Comparison of ENCODE assay signal across 9 cellular contexts in the genomic region with DNA sequence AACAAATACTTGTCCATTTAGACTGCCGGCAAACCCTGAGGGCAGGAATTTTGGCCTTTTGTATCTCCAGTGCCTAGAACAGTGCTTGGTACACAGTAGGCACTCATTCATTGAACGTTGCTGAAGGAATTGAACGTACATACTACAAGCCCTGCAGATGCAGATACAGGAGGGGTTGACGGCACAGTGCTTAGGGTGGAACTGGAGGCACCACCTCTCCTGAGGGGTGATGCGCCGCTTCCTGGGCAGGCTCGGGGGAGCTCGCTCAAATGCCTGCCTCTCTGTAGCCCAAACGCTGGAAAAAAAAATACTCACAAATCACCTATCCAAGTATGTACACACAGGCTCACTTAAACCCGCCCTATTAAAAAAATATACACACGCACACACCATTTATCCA. TPM values are rescaled to one million over a fixed set of nuclear protein-coding genes. Genes with fewer than 3 reads are reported as not detected.
DNase-seq lines count a peak whose midpoint lies in the region; ATAC-seq, FAIRE-seq and TF ChIP-seq lines count a peak whose summit lies in the region.
"Had no signal": no experiment of that assay in that cellular context is flagged by ENCODE, and none has a peak within 500 bp of the region (broad histone marks: within the 10 kb centered on the region; RNA-seq: fewer than 3 reads in every experiment).

No MANE protein-coding gene starts in this region.

- H3K79me2 ChIP-seq in SK-N-SH (ENCODE audit: insufficient read depth) = peaks cover 41% of the 10 kb centered on the region

- CTCF ChIA-PET in SK-N-SH (lab: Yijun Ruan, JAX) = interaction anchor here (1.1 to 1.5 kb wide), 2 partner anchors 17 to 241 kb away, joined by 3 read pairs; no protein-coding TSS in a partner anchor

- no peak for TF ChIP-seq CTCF in SK-N-SH (IDR thresholded peaks at IDR 0.05)
- no peak for TF ChIP-seq CTCF in tibial nerve (IDR thresholded peaks at IDR 0.05)

- H3K27ac ChIP-seq in SK-N-SH (ENCODE audit: low read depth in 2 of 2, low read length in 1 of 2) (peak overlapping the region; percentile 64 to 88; a peak in 2 of 4 replicates), tibial nerve (peak overlapping the region in 1 of 4 donors; percentile 93)

- no peak for FAIRE-seq in H54 (lab: Jason Lieb, UNC)
- FAIRE-seq: TTC549 had no signal

- no peaks in the 10 kb centered on the region for H3K27me3 ChIP-seq in SK-N-SH (ENCODE audit: insufficient read depth)
- H3K27me3 ChIP-seq in tibial nerve = no peaks in the 10 kb centered on the region

- no peaks in the 10 kb centered on the region for H4K20me1 ChIP-seq in SK-N-SH (ENCODE audit: insufficient read depth)

- H3K36me3 ChIP-seq in SK-N-SH (replicated peaks in 1 of 2; ENCODE audit: control insufficient read depth in 1 of 2, insufficient read depth in 2 of 2, low read length in 1 of 2) = peaks cover 0 to 11% of the 10 kb centered on the region in 2 experiments
- peaks cover 0 to 24% (median 0%) of the 10 kb centered on the region in 3 donors for H3K36me3 ChIP-seq in tibial nerve

- H3K4me1 ChIP-seq in SK-N-SH (ENCODE audit: control insufficient read depth in 1 of 2, insufficient read depth in 2 of 2, low read depth in 1 of 2, low read length in 1 of 2) (peaks cover 0 to 12% of the 10 kb centered on the region in 2 experiments; a peak in 2 of 4 replicates), tibial nerve (peaks cover 0 to 28% (median 7%) of the 10 kb centered on the region in 4 donors)

- peak overlapping the region; percentile 81 for H3K4me2 ChIP-seq in SK-N-SH

- POLR2A ChIA-PET in SK-N-SH (lab: Yijun Ruan, JAX) = no interaction called here

- peak overlapping the region; percentile 69 to 84 for H3K4me3 ChIP-seq in SK-N-SH (ENCODE audit: low read depth in 2 of 2, low read length in 1 of 2)
- H3K4me3 ChIP-seq in tibial nerve = peak overlapping the region; percentile 82 to 93 (median 84)

- H3F3A ChIP-seq in SK-N-SH (replicated peaks; ENCODE audit: insufficient read depth) = no peaks in the 10 kb centered on the region

- H3K9ac ChIP-seq in SK-N-SH = peak overlapping the region; percentile 86; the same call in 1 of the 2 replicates

- ATAC-seq in GM19438 (IDR thresholded peaks at IDR 0.05; ENCODE audit: low read depth, unreplicated experiment) (peak; percentile 45), HG03442 (IDR thresholded peaks at IDR 0.05; ENCODE audit: unreplicated experiment) (peak; percentile 35)

- H2AFZ ChIP-seq in SK-N-SH (ENCODE audit: low read depth) = peak overlapping the region; percentile 99

- TF ChIP-seq POLR2A in tibial nerve (IDR thresholded peaks at IDR 0.05) = no peak
- no peak for TF ChIP-seq POLR2A in H54 (IDR thresholded peaks at IDR 0.05; ENCODE audit: low read depth, low read length)

- no peaks in the 10 kb centered on the region for H3K9me2 ChIP-seq in SK-N-SH

- no peak for TF ChIP-seq EP300 in SK-N-SH (IDR thresholded peaks at IDR 0.05; ENCODE audit: borderline replicate concordance in 1 of 2, low read depth in 1 of 2, low read length in 1 of 2)
- no peak for TF ChIP-seq EP300 in tibial nerve (IDR thresholded peaks at IDR 0.05)

- DNase-seq in COLO668 (lab: John Stamatoyannopoulos, UW; ENCODE audit: unreplicated experiment) = peak; percentile 2
- peak; percentile 52 for DNase-seq in SK-N-SH
- peak; percentile 35 for DNase-seq in dermis blood vessel endothelial cell
- DNase-seq in lung microvascular endothelial cell (ENCODE audit: low read depth in 2 of 2) = peak; percentile 8 to 26
- no peak for DNase-seq in tibial nerve (ENCODE audit: low spot score in 2 of 2)
- no peak for DNase-seq in H54 (ENCODE audit: insufficient read length, low spot score)

- 60% methylated on average over 11 of the region's 11 CpGs for WGBS in SK-N-SH (ENCODE audit: low lambda C conversion rate)
- 41 to 48% methylated on average over 11 of the region's 11 CpGs for WGBS in tibial nerve, 2 donors

- H3K9me3 ChIP-seq in SK-N-SH (no peaks in the 10 kb centered on the region), tibial nerve (no peaks in the 10 kb centered on the region)

- TF ChIP-seq RAD21 in SK-N-SH (IDR thresholded peaks at IDR 0.05; ENCODE audit: low read length) = no peak

TF ChIP-seq in SK-N-SH, 30 proteins besides CTCF, POLR2A, EP300 and RAD21:
- TF ChIP-seq NRF1 (IDR thresholded peaks at IDR 0.05; ENCODE audit: low read depth, low read length) (no peak), TCF12 (IDR thresholded peaks at IDR 0.05) (no peak), YY1 (IDR thresholded peaks at IDR 0.05; ENCODE audit: low read depth) (no peak), SIN3A (IDR thresholded peaks at IDR 0.05; ENCODE audit: borderline replicate concordance, low read depth, low read length) (no peak), POLR2AphosphoS5 (IDR thresholded peaks at IDR 0.05; ENCODE audit: low read depth, low read length) (no peak), RCOR1 (IDR thresholded peaks at IDR 0.05; ENCODE audit: low read length) (no peak), TEAD4 (IDR thresholded peaks at IDR 0.05; ENCODE audit: borderline replicate concordance, insufficient read depth) (no peak), TAF1 (IDR thresholded peaks at IDR 0.05; ENCODE audit: borderline replicate concordance, low read depth, low read length) (no peak), GABPA (IDR thresholded peaks at IDR 0.05; ENCODE audit: low read depth) (no peak), FOXJ3 (CRISPR knock-in tag; IDR thresholded peaks at IDR 0.05) (no peak)
- TF ChIP-seq, protein P1, sequence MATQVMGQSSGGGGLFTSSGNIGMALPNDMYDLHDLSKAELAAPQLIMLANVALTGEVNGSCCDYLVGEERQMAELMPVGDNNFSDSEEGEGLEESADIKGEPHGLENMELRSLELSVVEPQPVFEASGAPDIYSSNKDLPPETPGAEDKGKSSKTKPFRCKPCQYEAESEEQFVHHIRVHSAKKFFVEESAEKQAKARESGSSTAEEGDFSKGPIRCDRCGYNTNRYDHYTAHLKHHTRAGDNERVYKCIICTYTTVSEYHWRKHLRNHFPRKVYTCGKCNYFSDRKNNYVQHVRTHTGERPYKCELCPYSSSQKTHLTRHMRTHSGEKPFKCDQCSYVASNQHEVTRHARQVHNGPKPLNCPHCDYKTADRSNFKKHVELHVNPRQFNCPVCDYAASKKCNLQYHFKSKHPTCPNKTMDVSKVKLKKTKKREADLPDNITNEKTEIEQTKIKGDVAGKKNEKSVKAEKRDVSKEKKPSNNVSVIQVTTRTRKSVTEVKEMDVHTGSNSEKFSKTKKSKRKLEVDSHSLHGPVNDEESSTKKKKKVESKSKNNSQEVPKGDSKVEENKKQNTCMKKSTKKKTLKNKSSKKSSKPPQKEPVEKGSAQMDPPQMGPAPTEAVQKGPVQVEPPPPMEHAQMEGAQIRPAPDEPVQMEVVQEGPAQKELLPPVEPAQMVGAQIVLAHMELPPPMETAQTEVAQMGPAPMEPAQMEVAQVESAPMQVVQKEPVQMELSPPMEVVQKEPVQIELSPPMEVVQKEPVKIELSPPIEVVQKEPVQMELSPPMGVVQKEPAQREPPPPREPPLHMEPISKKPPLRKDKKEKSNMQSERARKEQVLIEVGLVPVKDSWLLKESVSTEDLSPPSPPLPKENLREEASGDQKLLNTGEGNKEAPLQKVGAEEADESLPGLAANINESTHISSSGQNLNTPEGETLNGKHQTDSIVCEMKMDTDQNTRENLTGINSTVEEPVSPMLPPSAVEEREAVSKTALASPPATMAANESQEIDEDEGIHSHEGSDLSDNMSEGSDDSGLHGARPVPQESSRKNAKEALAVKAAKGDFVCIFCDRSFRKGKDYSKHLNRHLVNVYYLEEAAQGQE (IDR thresholded peaks at IDR 0.05; ENCODE audit: low read depth, low read length) = no peak
- TF ChIP-seq, protein P2, sequence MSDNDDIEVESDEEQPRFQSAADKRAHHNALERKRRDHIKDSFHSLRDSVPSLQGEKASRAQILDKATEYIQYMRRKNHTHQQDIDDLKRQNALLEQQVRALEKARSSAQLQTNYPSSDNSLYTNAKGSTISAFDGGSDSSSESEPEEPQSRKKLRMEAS (IDR thresholded peaks at IDR 0.05; ENCODE audit: low read depth) = no peak
- TF ChIP-seq, protein P3, sequence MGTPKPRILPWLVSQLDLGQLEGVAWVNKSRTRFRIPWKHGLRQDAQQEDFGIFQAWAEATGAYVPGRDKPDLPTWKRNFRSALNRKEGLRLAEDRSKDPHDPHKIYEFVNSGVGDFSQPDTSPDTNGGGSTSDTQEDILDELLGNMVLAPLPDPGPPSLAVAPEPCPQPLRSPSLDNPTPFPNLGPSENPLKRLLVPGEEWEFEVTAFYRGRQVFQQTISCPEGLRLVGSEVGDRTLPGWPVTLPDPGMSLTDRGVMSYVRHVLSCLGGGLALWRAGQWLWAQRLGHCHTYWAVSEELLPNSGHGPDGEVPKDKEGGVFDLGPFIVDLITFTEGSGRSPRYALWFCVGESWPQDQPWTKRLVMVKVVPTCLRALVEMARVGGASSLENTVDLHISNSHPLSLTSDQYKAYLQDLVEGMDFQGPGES (IDR thresholded peaks at IDR 0.05; ENCODE audit: low read depth, low read length) = no peak
TF ChIP-seq in SK-N-SH: peak in this region for 0.

RNA-seq across cellular contexts. Expression of a gene that starts 0.6 kb away (rescaled TPM):
- 9.4 and 13.6 TPM in 2 replicates for polyA plus RNA-seq in SK-N-SH (2012; rRNA removed)
- polyA plus RNA-seq in SK-N-SH (2012; cell fraction: cytosol; rRNA removed) = 18.8 and 21.4 TPM in 2 replicates
- polyA plus RNA-seq in SK-N-SH (2012; cell fraction: nucleus; rRNA removed) = 3.7 and 11.5 TPM in 2 replicates
- total RNA-seq in dermis blood vessel endothelial cell (35.7 and 41.5 TPM in 2 replicates), lung microvascular endothelial cell (32.7 and 39.3 TPM in 2 replicates), tibial nerve (10 to 100 TPM; 15.3 to 38.1 (median 20.0) TPM)

RNA-seq across cellular contexts. Expression of a gene that starts 52.0 kb away (rescaled TPM):
- polyA plus RNA-seq in SK-N-SH (2012; rRNA removed) = not detected in 2 replicates
- polyA plus RNA-seq in SK-N-SH (2012; cell fraction: cytosol; rRNA removed) = not detected in 2 replicates
- not detected in 2 replicates for polyA plus RNA-seq in SK-N-SH (2012; cell fraction: nucleus; rRNA removed)
- total RNA-seq in dermis blood vessel endothelial cell (under 0.01 TPM in 1 of 2 replicates, not detected in the other), lung microvascular endothelial cell (under 0.01 TPM in 2 replicates), tibial nerve (under 1 TPM in 1 of 4 donors, not detected in 3; 0.21 TPM)

Comparison
In these comparisons a context has a peak if more than half of its experiments do, and no peak if none do; other contexts are left out.
1. DNase-seq: peak in COLO668 (single experiment), SK-N-SH (single experiment), dermis blood vessel endothelial cell (single experiment) and lung microvascular endothelial cell (2 of 2); none in tibial nerve (0 of 2) and H54 (single experiment).